ENCODE assay signal across 8 cellular contexts in the genomic region with DNA sequence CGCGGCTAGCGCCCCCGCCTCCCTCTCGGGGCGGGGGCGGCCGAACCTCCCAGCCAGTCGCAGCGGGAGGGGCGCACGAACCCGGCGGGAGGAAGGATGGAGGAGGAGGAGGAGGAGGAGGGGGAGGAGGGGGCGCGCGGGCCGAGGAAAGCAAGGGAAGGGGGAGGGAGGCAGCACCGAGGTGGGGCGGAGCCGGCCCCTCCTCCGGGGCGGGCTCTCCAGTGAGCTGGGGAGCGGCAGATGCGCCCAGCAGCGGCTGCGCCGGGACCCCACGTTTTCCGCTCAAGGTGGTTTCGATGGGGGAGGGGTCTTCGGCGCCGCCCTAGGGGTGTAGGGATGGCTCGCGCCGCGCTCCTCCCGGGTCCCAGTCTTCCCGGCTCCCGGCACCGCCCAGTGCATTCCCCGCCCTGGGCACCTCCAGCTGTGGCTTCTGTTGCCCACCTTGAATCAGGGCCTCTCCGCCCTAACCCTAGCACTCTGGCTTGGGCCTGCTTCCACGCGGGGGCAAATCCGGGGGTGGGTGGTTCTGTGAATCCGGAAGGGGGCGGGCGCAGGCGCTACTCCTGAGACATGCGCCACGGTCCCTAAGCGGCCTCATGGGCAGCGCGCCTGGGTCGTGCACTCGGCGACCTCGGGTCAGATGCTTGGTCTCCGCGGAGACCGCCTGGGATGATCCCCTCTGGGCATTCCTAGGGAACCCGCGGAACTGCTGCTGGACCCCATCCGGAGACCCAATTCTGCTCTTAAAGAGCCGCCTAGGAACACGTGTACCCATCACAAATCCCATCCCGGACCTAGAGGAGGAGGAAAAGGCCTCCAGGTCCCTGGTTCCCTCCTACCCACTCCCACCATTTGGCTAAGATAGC. TPM values are rescaled to one million over a fixed set of nuclear protein-coding genes. Genes with fewer than 3 reads are reported as not detected.
A peak's percentile ranks its signal among the peaks of the same experiment; 100 is the strongest.
DNase-seq lines count a peak whose midpoint lies in the region; ATAC-seq lines count a peak whose summit lies in the region.

Gene FBXO41, minus strand, starts transcription at position 183 of the 866 bp plus-strand sequence. CDS start 14,848 bp downstream, outside the sequence.

- no peaks in the 10 kb centered on the region for H3K9me3 Mint-ChIP-seq in immature natural killer cell

- H3K4me1 Mint-ChIP-seq in T-helper 17 cell: peaks cover 17% of the 10 kb centered on the region
- H3K4me1 Mint-ChIP-seq in immature natural killer cell: peaks cover 19% of the 10 kb centered on the region in 2 donors

- H3K27me3 Mint-ChIP-seq in T-helper 17 cell (peaks cover 34% of the 10 kb centered on the region), immature natural killer cell (ENCODE audit: low read depth in 3 of 3) (peaks cover 0 to 18% (median 6%) of the 10 kb centered on the region in 3 donors)

- peak within 1 kb of the TSS; percentile 79 for H3K27ac ChIP-seq in KOPT-K1 (ENCODE audit: low read depth, low read length, poor library complexity, severe bottlenecking)
- H3K27ac ChIP-seq in angular gyrus (ENCODE audit: low read depth, low read length): peak within 1 kb of the TSS; percentile 69

- H3K4me3 Mint-ChIP-seq in T-helper 17 cell: peak within 1 kb of the TSS; percentile 87
- peak within 1 kb of the TSS; percentile 79 to 85 (median 82) for H3K4me3 Mint-ChIP-seq in immature natural killer cell

- H3K27ac Mint-ChIP-seq in T-helper 17 cell (no peak within 1 kb of the TSS), immature natural killer cell (peak within 1 kb of the TSS in 5 of 6 donors; percentile 42 to 83 (median 68))

- H3K9me3 ChIP-seq in KOPT-K1 (ENCODE audit: insufficient read depth, low read length, poor library complexity, severe bottlenecking): no peaks in the 10 kb centered on the region
- no peaks in the 10 kb centered on the region for H3K9me3 ChIP-seq in T-helper 17 cell (ENCODE audit: control insufficient read depth, low read length, poor library complexity, severe bottlenecking)

- peaks cover 17% of the 10 kb centered on the region for H3K36me3 ChIP-seq in KOPT-K1 (ENCODE audit: insufficient read depth, low read length)

- H3K36me3 Mint-ChIP-seq in T-helper 17 cell (ENCODE audit: low read depth) (peaks cover 5% of the 10 kb centered on the region), immature natural killer cell (peaks cover 0 to 3% (median 0%) of the 10 kb centered on the region in 3 donors)

- DNase-seq in GDM1 (lab: John Stamatoyannopoulos, UW) (peak; percentile 73), T-helper 17 cell (peak in 2 of 3 donors; percentile 46 to 55), immature natural killer cell (peak; percentile 56 to 62 (median 60)), HuH-7.5 (ENCODE audit: low spot score) (no peak)
- peak; percentile 74 to 77 for DNase-seq in stimulated activated CD4-positive, alpha-beta T cell treated with anti-CD3 and anti-CD28 coated beads, Interleukin-1b, Interleukin-23, amount 100 ng/mL, for 4 hours (ENCODE audit: low read depth in 2 of 2)

- ATAC-seq in GM21717 (IDR thresholded peaks at IDR 0.05; ENCODE audit: unreplicated experiment) (peak; percentile 74), T-helper 17 cell (peak; percentile 80)

RNA-seq across cellular contexts. Expression of gene FBXO41, which starts in this region (rescaled TPM):
- 10 to 100 TPM; 13.3 to 13.5 TPM for total RNA-seq in T-helper 17 cell
- polyA plus RNA-seq in immature natural killer cell: 1 to 10 TPM in 1 of 3 donors, under 1 TPM in 1, not detected in 1; 0.40 to 1.2 TPM
